Comparison of ENCODE assay signal across 6 cellular contexts in the genomic region with DNA sequence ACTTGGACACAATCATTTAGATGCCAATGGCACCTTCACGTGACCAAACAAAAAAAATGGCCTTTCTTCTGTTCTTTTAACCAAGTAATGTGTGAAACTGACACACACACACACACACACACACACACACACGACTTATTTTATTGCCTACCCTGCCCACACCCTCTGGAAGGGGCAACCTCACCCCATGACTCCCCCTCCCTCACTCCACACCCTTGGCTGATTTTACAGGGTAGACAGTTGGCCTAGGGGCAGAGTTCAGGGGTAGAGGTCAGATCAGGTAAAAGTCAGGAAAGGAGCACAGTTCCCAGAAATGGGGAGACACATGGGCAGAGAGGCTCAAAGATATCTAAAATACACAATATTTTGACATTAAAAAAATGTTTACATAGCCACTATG.
"Had no signal": no experiment of that assay in that cellular context is flagged by ENCODE, and none has a peak within 500 bp of the region (broad histone marks: within the 10 kb centered on the region; RNA-seq: fewer than 3 reads in every experiment).

No MANE protein-coding gene starts in this region.

- DNase-seq: H7, HFFc6, IMR-90 had no signal

- H3K4me1 ChIP-seq: HAP-1 had no signal

- H3K4me3 ChIP-seq: GM23338, HAP-1 had no signal

- H3K9me3 ChIP-seq: HAP-1 had no signal

- H3K36me3 ChIP-seq: HAP-1 had no signal

- ATAC-seq: GM23338, HCT116 had no signal
